29 cellular contexts compared by ENCODE assay signal in genomic region chr16:24849641-24850040, GRCh38. TPM values are rescaled to one million over a fixed set of nuclear protein-coding genes. Genes with fewer than 3 reads are reported as not detected.
"Had no signal": no experiment of that assay in that cellular context is flagged by ENCODE, and none has a peak within 500 bp of the region (broad histone marks: within the 10 kb centered on the region; RNA-seq: fewer than 3 reads in every experiment).

No MANE protein-coding gene starts in this region.

- FAIRE-seq: frontal cortex, islet of Langerhans, keratinocyte had no signal

- H3K9me3 ChIP-seq: colonic mucosa, esophagus muscularis mucosa, gastroesophageal sphincter, heart left ventricle, left lung, lower lobe of right lung, mucosa of descending colon had no signal

- H3K79me2 ChIP-seq: hepatocyte had no signal

- H3K27ac ChIP-seq: colonic mucosa, esophagus muscularis mucosa, foreskin keratinocyte, gastroesophageal sphincter, heart left ventricle, hepatocyte, left lung, lower lobe of right lung had no signal

- H3K27me3 ChIP-seq: colonic mucosa, foreskin keratinocyte, gastroesophageal sphincter, heart left ventricle, hepatocyte had no signal

- H3K4me3 ChIP-seq: colonic mucosa, esophagus muscularis mucosa, gastroesophageal sphincter, heart left ventricle, hepatocyte, left lung, lower lobe of right lung, mucosa of descending colon had no signal

- ATAC-seq: gastroesophageal sphincter, lower lobe of right lung, mucosa of descending colon had no signal

- H2AFZ ChIP-seq: hepatocyte had no signal

- DNase-seq: colonic mucosa; cortex of kidney; effector CD4-positive, alpha-beta T cell; effector memory CD4-positive, alpha-beta T cell; immature natural killer cell; left cardiac atrium; left lung; left ventricle myocardium superior; lower lobe of right lung; mucosa of descending colon; naive B cell had no signal

- H3K36me3 ChIP-seq: colonic mucosa, esophagus muscularis mucosa, gastroesophageal sphincter, heart left ventricle, left lung, lower lobe of right lung had no signal

- H3K4me2 ChIP-seq: hepatocyte had no signal

- H3K4me1 ChIP-seq: colonic mucosa, left lung had no signal

RNA-seq across cellular contexts. Expression of gene SLC5A11, which starts 3.9 kb away (rescaled TPM):
- total RNA-seq: chondrocyte, dermis microvascular lymphatic vessel endothelial cell, endothelial cell of umbilical vein, epithelial cell of proximal tubule, esophagus muscularis mucosa, fibroblast of villous mesenchyme, foreskin keratinocyte, frontal cortex, kidney epithelial cell, left cardiac atrium, left ventricle myocardium superior, lower leg skin, lung microvascular endothelial cell, myocyte had no signal
- polyA plus RNA-seq: fibroblast of lung, foreskin keratinocyte, heart left ventricle, immature natural killer cell had no signal
